ENCODE assay signal across 9 cellular contexts in genomic region chr15:32844118-32844711, GRCh38.
DNase-seq lines count a peak whose midpoint lies in the region; ATAC-seq and TF ChIP-seq lines count a peak whose summit lies in the region.
"Had no signal": no experiment of that assay in that cellular context is flagged by ENCODE, and none has a peak within 500 bp of the region (broad histone marks: within the 10 kb centered on the region; RNA-seq: fewer than 3 reads in every experiment).

No MANE protein-coding gene starts in this region.

- BruUV-seq in HCT116 (replicated peaks; lab: Mats Ljungman, UMichigan) (no TSS peak), Calu3 (replicated peaks; lab: Mats Ljungman, UMichigan) (no TSS peak)

- H3K9me3 ChIP-seq in HCT116 (ENCODE audit: control insufficient read depth in 1 of 2, insufficient read depth in 1 of 2, low read depth in 1 of 2, low read length in 2 of 2) (no peaks in the 10 kb centered on the region), SK-N-SH (no peaks in the 10 kb centered on the region)
- H3K9me3 ChIP-seq: HAP-1 had no signal

- H3K9me3 Mint-ChIP-seq in activated CD4-positive, alpha-beta T cell treated with anti-CD3 and anti-CD28 coated beads, Interleukin-2, amount 10 ng/mL, durations not matched to agents 7 days and 5 days = no peaks in the 10 kb centered on the region
- no peaks in the 10 kb centered on the region for H3K9me3 Mint-ChIP-seq in Calu3 (ENCODE audit: low read depth, unreplicated experiment)

- H3K27me3 ChIP-seq in HCT116 (ENCODE audit: insufficient read depth, low read length) (peaks cover 18% of the 10 kb centered on the region; the same call in 1 of the 2 replicates), SK-N-SH (ENCODE audit: insufficient read depth) (no peaks in the 10 kb centered on the region)

- no peak overlapping the region for H2AFZ ChIP-seq in HCT116 (ENCODE audit: low read depth, low read length, poor library complexity, severe bottlenecking)
- H2AFZ ChIP-seq in SK-N-SH (ENCODE audit: low read depth) = no peak overlapping the region

- H3K9me2 ChIP-seq in HCT116 (ENCODE audit: insufficient read depth) (no peaks in the 10 kb centered on the region), SK-N-SH (no peaks in the 10 kb centered on the region)

- peak; percentile 61 for TF ChIP-seq RAD21 in HCT116 (IDR thresholded peaks at IDR 0.05; ENCODE audit: low read depth)
- peak; percentile 72 for TF ChIP-seq RAD21 in SK-N-SH (IDR thresholded peaks at IDR 0.05; ENCODE audit: low read length)

- intact Hi-C loops in HCT116 (cut with micrococcal nuclease) (loop anchor here (1.0 to 5.0 kb wide), 3 partner anchors 92 to 288 kb away; no protein-coding TSS in a partner anchor), Calu3 (cut with micrococcal nuclease; ENCODE audit: unreplicated experiment) (loop anchor here (10.0 kb wide), 2 partner anchors 111 to 151 kb away; no protein-coding TSS in a partner anchor)

- no peaks in the 10 kb centered on the region for H3K36me3 Mint-ChIP-seq in activated CD4-positive, alpha-beta T cell treated with anti-CD3 and anti-CD28 coated beads, Interleukin-2, amount 10 ng/mL, durations not matched to agents 7 days and 5 days (ENCODE audit: low read depth)
- no peaks in the 10 kb centered on the region for H3K36me3 Mint-ChIP-seq in Calu3 (ENCODE audit: insufficient read depth, unreplicated experiment)

- RAD21 ChIA-PET in HCT116 (lab: Charles Lee; ENCODE audit: low non-redundant PET in 1 of 2, low total read pairs in 2 of 2, uncharacterized antibody in 2 of 2, unreplicated experiment in 2 of 2) = interaction anchor here (0.8 to 1.6 kb wide), 4 partner anchors 92 to 181 kb away, joined by 3 to 6 read pairs (median 4); no protein-coding TSS in a partner anchor

- 65% methylated on average over 2 of the region's 2 CpGs for WGBS in SK-N-SH (ENCODE audit: low lambda C conversion rate)

- no peak overlapping the region for H3K9ac ChIP-seq in HCT116 (ENCODE audit: low read length)
- H3K9ac ChIP-seq in SK-N-SH = no peak overlapping the region

- H4K20me1 ChIP-seq in HCT116 (ENCODE audit: insufficient read depth) (no peaks in the 10 kb centered on the region), SK-N-SH (ENCODE audit: insufficient read depth) (no peaks in the 10 kb centered on the region)

- H3K27ac ChIP-seq in HCT116 (ENCODE audit: low read depth, low read length) (no peak overlapping the region), SK-N-SH (ENCODE audit: low read depth in 2 of 2, low read length in 1 of 2) (peak overlapping the region in 1 of 2 experiments; percentile 21; a peak in 1 of 4 replicates)

- H3K4me1 ChIP-seq in HCT116 (ENCODE audit: control insufficient read depth in 1 of 2, insufficient read depth in 2 of 2, low read length in 2 of 2) (no peaks in the 10 kb centered on the region), SK-N-SH (ENCODE audit: control insufficient read depth in 1 of 2, insufficient read depth in 2 of 2, low read depth in 1 of 2, low read length in 1 of 2) (no peaks in the 10 kb centered on the region; a peak in 3 of 4 replicates)
- H3K4me1 ChIP-seq: HAP-1 had no signal

- H3K4me3 ChIP-seq in AG09309 (ENCODE audit: control insufficient read depth, low read depth, low read length) = no peak overlapping the region
- no peak overlapping the region for H3K4me3 ChIP-seq in HCT116 (replicated peaks in 1 of 2; ENCODE audit: low read depth in 1 of 2, low read length in 2 of 2)
- no peak overlapping the region for H3K4me3 ChIP-seq in SK-N-SH (ENCODE audit: low read depth in 2 of 2, low read length in 1 of 2)
- H3K4me3 ChIP-seq: HAP-1 had no signal

- peaks cover 2% of the 10 kb centered on the region for H3K27me3 Mint-ChIP-seq in activated CD4-positive, alpha-beta T cell treated with anti-CD3 and anti-CD28 coated beads, Interleukin-2, amount 10 ng/mL, durations not matched to agents 7 days and 5 days
- H3K27me3 Mint-ChIP-seq in Calu3 (ENCODE audit: unreplicated experiment) = no peaks in the 10 kb centered on the region

- CTCF ChIA-PET in HCT116 (lab: Charles Lee) = interaction anchor here (0.6 to 3.9 kb wide), 16 partner anchors 9 to 288 kb away, joined by 3 to 38 read pairs (median 6); no protein-coding TSS in a partner anchor
- CTCF ChIA-PET in SK-N-SH (lab: Yijun Ruan, JAX) = interaction anchor here (0.6 to 4.6 kb wide), 50 partner anchors 8 to 195 kb away, joined by 3 to 63 read pairs (median 4); no protein-coding TSS in a partner anchor
- CTCF ChIA-PET in activated CD4-positive, alpha-beta T cell treated with anti-CD3 and anti-CD28 coated beads, Interleukin-2, amount 10 ng/mL, durations not matched to agents 7 days and 5 days (lab: Charles Lee) = no interaction called here
- CTCF ChIA-PET in Calu3 (lab: Charles Lee) = interaction anchor here (0.7 to 1.0 kb wide), 2 partner anchors 92 to 182 kb away, joined by 3 to 6 read pairs; no protein-coding TSS in a partner anchor

- H3F3A ChIP-seq in SK-N-SH (replicated peaks; ENCODE audit: insufficient read depth) = peaks cover 20% of the 10 kb centered on the region

- no peak overlapping the region for H3K4me3 Mint-ChIP-seq in activated CD4-positive, alpha-beta T cell treated with anti-CD3 and anti-CD28 coated beads, Interleukin-2, amount 10 ng/mL, durations not matched to agents 7 days and 5 days
- H3K4me3 Mint-ChIP-seq in Calu3 (ENCODE audit: low read depth, unreplicated experiment) = no peak overlapping the region

- TF ChIP-seq POLR2A in HCT116 (IDR thresholded peaks at IDR 0.05; ENCODE audit: borderline replicate concordance, extremely low read depth, insufficient read depth, insufficient read length) = no peak

- POLR2A ChIA-PET in HCT116 (lab: Charles Lee) (no interaction called here), SK-N-SH (lab: Yijun Ruan, JAX) (no interaction called here)
- POLR2A ChIA-PET in activated CD4-positive, alpha-beta T cell treated with anti-CD3 and anti-CD28 coated beads, Interleukin-2, amount 10 ng/mL, durations not matched to agents 7 days and 5 days (lab: Charles Lee) = no interaction called here

- H3K27ac Mint-ChIP-seq in activated CD4-positive, alpha-beta T cell treated with anti-CD3 and anti-CD28 coated beads, Interleukin-2, amount 10 ng/mL, durations not matched to agents 7 days and 5 days = no peak overlapping the region
- no peak overlapping the region for H3K27ac Mint-ChIP-seq in Calu3 (ENCODE audit: unreplicated experiment)

- no peak overlapping the region for H3K4me2 ChIP-seq in HCT116 (ENCODE audit: low read length)
- H3K4me2 ChIP-seq in SK-N-SH = no peak overlapping the region

- ATAC-seq in HCT116 (peak; percentile 61), GM19395 (IDR thresholded peaks at IDR 0.05; ENCODE audit: unreplicated experiment) (no peak)

- no peaks in the 10 kb centered on the region for H3K4me1 Mint-ChIP-seq in activated CD4-positive, alpha-beta T cell treated with anti-CD3 and anti-CD28 coated beads, Interleukin-2, amount 10 ng/mL, durations not matched to agents 7 days and 5 days
- H3K4me1 Mint-ChIP-seq in Calu3 (ENCODE audit: low read depth, unreplicated experiment) = no peaks in the 10 kb centered on the region

- DNase-seq in AG09309 (ENCODE audit: low read depth) = no peak
- DNase-seq in HCT116 (ENCODE audit: low read depth, low spot score) = peak; percentile 40
- DNase-seq in SK-N-SH = peak; percentile 50
- DNase-seq in iPS-NIHi11 (ENCODE audit: low spot score) = peak; percentile 41
- no peak for DNase-seq in GM03348 (ENCODE audit: low spot score)
- DNase-seq in activated CD4-positive, alpha-beta T cell treated with anti-CD3 and anti-CD28 coated beads, Interleukin-2, amount 10 ng/mL, durations not matched to agents 7 days and 5 days = no peak
- no peak for DNase-seq in Calu3

- peak; percentile 58 for TF ChIP-seq CTCF in AG09309 (IDR thresholded peaks at IDR 0.05; ENCODE audit: control insufficient read depth, insufficient read depth, low read depth, low read length, missing control alignments)
- TF ChIP-seq CTCF in HCT116 (IDR thresholded peaks at IDR 0.05 in 2 of 3, conservative IDR thresholded peaks at IDR 0.05 in 1 of 3; ENCODE audit: borderline replicate concordance in 1 of 3, insufficient read depth in 1 of 3, low read depth in 2 of 3, low read length in 2 of 3) = peak; percentile 45 to 69 (median 68); a peak in 5 of 6 replicates
- TF ChIP-seq CTCF in SK-N-SH (IDR thresholded peaks at IDR 0.05) = peak; percentile 70
- no peak for TF ChIP-seq CTCF in Calu3 (IDR thresholded peaks at IDR 0.05; ENCODE audit: unreplicated experiment)

- H3K36me3 ChIP-seq in HCT116 (ENCODE audit: control insufficient read depth in 1 of 2, insufficient read depth in 2 of 2, low read length in 2 of 2) (no peaks in the 10 kb centered on the region), SK-N-SH (replicated peaks in 1 of 2; ENCODE audit: control insufficient read depth in 1 of 2, insufficient read depth in 2 of 2, low read length in 1 of 2) (peaks cover 5 to 51% of the 10 kb centered on the region in 2 experiments)
- H3K36me3 ChIP-seq: HAP-1 had no signal

- no peak for TF ChIP-seq EP300 in SK-N-SH (IDR thresholded peaks at IDR 0.05; ENCODE audit: borderline replicate concordance in 1 of 2, low read depth in 1 of 2, low read length in 1 of 2)

- no peaks in the 10 kb centered on the region for H3K79me2 ChIP-seq in HCT116 (ENCODE audit: insufficient read depth, low read length)
- peaks cover 86% of the 10 kb centered on the region for H3K79me2 ChIP-seq in SK-N-SH (ENCODE audit: insufficient read depth)

TF ChIP-seq in HCT116, 20 proteins besides CTCF, POLR2A, EP300 and RAD21 (continues in another document):
- TF ChIP-seq SP1 (IDR thresholded peaks at IDR 0.05; ENCODE audit: low read depth) = no peak
- no peak for TF ChIP-seq ATF3 (IDR thresholded peaks at IDR 0.05)
- no peak for TF ChIP-seq ZNF274 (IDR thresholded peaks at IDR 0.05; ENCODE audit: low read depth, low read length)
- TF ChIP-seq MAX (IDR thresholded peaks at IDR 0.05) = no peak
- TF ChIP-seq JUND (IDR thresholded peaks at IDR 0.05) = no peak

TF ChIP-seq in SK-N-SH, 30 proteins besides CTCF, POLR2A, EP300 and RAD21:
- TF ChIP-seq SMC3 (IDR thresholded peaks at IDR 0.05; ENCODE audit: low read depth, low read length) = peak; percentile 58
- TF ChIP-seq USF2 (IDR thresholded peaks at IDR 0.05; ENCODE audit: borderline replicate concordance, low read depth, low read length) = no peak

Comparison
In these comparisons a context has a peak if more than half of its experiments do, and no peak if none do; other contexts are left out.
1. DNase-seq: peak in HCT116 (single experiment), SK-N-SH (single experiment) and iPS-NIHi11 (single experiment); none in AG09309 (single experiment), GM03348 (single experiment), activated CD4-positive, alpha-beta T cell treated with anti-CD3 and anti-CD28 coated beads, Interleukin-2, amount 10 ng/mL, durations not matched to agents 7 days and 5 days (single experiment) and Calu3 (single experiment).